Comparison of ENCODE assay signal across 18 cellular contexts in genomic region chr6:139970591-139970991, GRCh38.
DNase-seq lines count a peak whose midpoint lies in the region; ATAC-seq and TF ChIP-seq lines count a peak whose summit lies in the region.
"Had no signal": no experiment of that assay in that cellular context is flagged by ENCODE, and none has a peak within 500 bp of the region (broad histone marks: within the 10 kb centered on the region; RNA-seq: fewer than 3 reads in every experiment).

No MANE protein-coding gene starts in this region.

- H3K36me3 Mint-ChIP-seq in stimulated activated memory B cell treated with anti-CD40 and anti-IgM and Interleukin-4, amounts not matched to agents 10 μg/mL and 1 μg/mL and 100 μg/mL, for 72 hours: no peaks in the 10 kb centered on the region
- no peaks in the 10 kb centered on the region for H3K36me3 Mint-ChIP-seq in activated T-cell treated with anti-CD3 and anti-CD28 coated beads, Interleukin-2, amount 50 U/mL, for 4 hours (ENCODE audit: insufficient read depth)
- no peaks in the 10 kb centered on the region for H3K36me3 Mint-ChIP-seq in naive thymus-derived CD8-positive, alpha-beta T cell
- H3K36me3 Mint-ChIP-seq: natural killer cell had no signal

- H3K4me1 Mint-ChIP-seq in stimulated activated memory B cell treated with anti-CD40 and anti-IgM and Interleukin-4, amounts not matched to agents 10 μg/mL and 1 μg/mL and 100 μg/mL, for 72 hours: peaks cover 21% of the 10 kb centered on the region
- H3K4me1 Mint-ChIP-seq in activated T-cell treated with anti-CD3 and anti-CD28 coated beads, Interleukin-2, amount 50 U/mL, for 4 hours (ENCODE audit: low read depth): no peaks in the 10 kb centered on the region
- H3K4me1 Mint-ChIP-seq in naive thymus-derived CD8-positive, alpha-beta T cell: no peaks in the 10 kb centered on the region
- H3K4me1 Mint-ChIP-seq: natural killer cell had no signal

- ATAC-seq in SK-N-SH treated with all-trans-retinoic acid at 6 μM for 48 hours: no peak
- peak; percentile 62 for ATAC-seq in stimulated activated memory B cell treated with anti-CD40 and anti-IgM and Interleukin-4, amounts not matched to agents 10 μg/mL and 1 μg/mL and 100 μg/mL, for 72 hours
- no peak for ATAC-seq in activated T-cell treated with anti-CD3 and anti-CD28 coated beads, Interleukin-2, amount 50 U/mL, for 4 hours
- no peak for ATAC-seq in naive thymus-derived CD8-positive, alpha-beta T cell
- ATAC-seq: activated CD4-positive, CD25-positive, alpha-beta regulatory T cell treated with anti-CD3 and anti-CD28 coated beads, Interleukin-2, amount 50 U/mL, for 24 hours; natural killer cell; Right ventricle myocardium inferior; stimulated activated naive CD8-positive, alpha-beta T cell treated with anti-CD3 and anti-CD28 coated beads, Interleukin-15, Interleukin-2, amounts not matched to agents 100 U/mL and 50 U/mL, for 24 hours had no signal

- TF ChIP-seq CTCF in fibroblast of pulmonary artery (IDR thresholded peaks at IDR 0.05; ENCODE audit: low read length, missing control alignments): no peak

- H3K4me3 Mint-ChIP-seq in stimulated activated memory B cell treated with anti-CD40 and anti-IgM and Interleukin-4, amounts not matched to agents 10 μg/mL and 1 μg/mL and 100 μg/mL, for 72 hours: no peak overlapping the region
- H3K4me3 Mint-ChIP-seq in activated T-cell treated with anti-CD3 and anti-CD28 coated beads, Interleukin-2, amount 50 U/mL, for 4 hours: no peak overlapping the region
- H3K4me3 Mint-ChIP-seq in naive thymus-derived CD8-positive, alpha-beta T cell: no peak overlapping the region
- H3K4me3 Mint-ChIP-seq: natural killer cell had no signal

- no peak overlapping the region for H3K27ac Mint-ChIP-seq in stimulated activated memory B cell treated with anti-CD40 and anti-IgM and Interleukin-4, amounts not matched to agents 10 μg/mL and 1 μg/mL and 100 μg/mL, for 72 hours
- no peak overlapping the region for H3K27ac Mint-ChIP-seq in naive thymus-derived CD8-positive, alpha-beta T cell
- H3K27ac Mint-ChIP-seq: activated T-helper 2 cell treated with anti-CD3 and anti-CD28 coated beads, Interferon-gamma antibody, Interleukin-2, Interleukin-4, amounts not matched to agents 10 μg/mL and 5 μg/mL and 100 μg/mL, durations not matched to agents 14 hours and 24 hours and 36 hours; natural killer cell had no signal

- peaks cover 3% of the 10 kb centered on the region for H3K9me3 Mint-ChIP-seq in stimulated activated memory B cell treated with anti-CD40 and anti-IgM and Interleukin-4, amounts not matched to agents 10 μg/mL and 1 μg/mL and 100 μg/mL, for 72 hours
- H3K9me3 Mint-ChIP-seq in activated T-cell treated with anti-CD3 and anti-CD28 coated beads, Interleukin-2, amount 50 U/mL, for 4 hours: no peaks in the 10 kb centered on the region
- H3K9me3 Mint-ChIP-seq in naive thymus-derived CD8-positive, alpha-beta T cell: peaks cover 0 to 2% (median 0%) of the 10 kb centered on the region in 9 donors
- H3K9me3 Mint-ChIP-seq: activated T-helper 2 cell treated with anti-CD3 and anti-CD28 coated beads, Interferon-gamma antibody, Interleukin-2, Interleukin-4, amounts not matched to agents 10 μg/mL and 5 μg/mL and 100 μg/mL, durations not matched to agents 14 hours and 24 hours and 36 hours; natural killer cell had no signal

- POLR2A ChIA-PET in naive thymus-derived CD8-positive, alpha-beta T cell (lab: Charles Lee): interaction anchor here (0.6 kb wide), 1 partner anchor 601 kb away, joined by 3 read pairs; no protein-coding TSS in a partner anchor

- DNase-seq in HT1080 (ENCODE audit: low read depth) (peak; percentile 18), fibroblast of pulmonary artery (ENCODE audit: low read depth) (peak; percentile 61)
- no peak for DNase-seq in activated CD4-positive, alpha-beta T cell treated with anti-CD3 and anti-CD28 coated beads, Interleukin-2, amount 50 U/mL, for 1 hour
- DNase-seq in activated T-cell treated with anti-CD3 and anti-CD28 coated beads, Interleukin-2, amount 50 U/mL, for 4 hours: no peak
- DNase-seq in activated CD8-positive, alpha-beta memory T cell treated with anti-CD3 and anti-CD28 coated beads, Interleukin-2, amount 50 U/mL, for 4 hours: no peak
- DNase-seq in naive thymus-derived CD8-positive, alpha-beta T cell: no peak
- DNase-seq: amygdala; natural killer cell; NCI-H146; stimulated activated naive CD8-positive, alpha-beta T cell treated with anti-CD3 and anti-CD28 coated beads, Interleukin-15, Interleukin-2, amounts not matched to agents 100 U/mL and 50 U/mL, for 24 hours; T-helper 2 cell had no signal

- H3K4me3 ChIP-seq in fibroblast of pulmonary artery (replicated peaks; ENCODE audit: low read depth, low read length): no peak overlapping the region
- H3K4me3 ChIP-seq: BLaER1 treated with 17β-estradiol and CSF1 and Interleukin-3, amounts not matched to agents 10 nM and 100 nM; HAP-1 had no signal

- no peaks in the 10 kb centered on the region for H3K27me3 Mint-ChIP-seq in stimulated activated memory B cell treated with anti-CD40 and anti-IgM and Interleukin-4, amounts not matched to agents 10 μg/mL and 1 μg/mL and 100 μg/mL, for 72 hours
- peaks cover 6% of the 10 kb centered on the region for H3K27me3 Mint-ChIP-seq in activated T-cell treated with anti-CD3 and anti-CD28 coated beads, Interleukin-2, amount 50 U/mL, for 4 hours (ENCODE audit: low read depth)
- H3K27me3 Mint-ChIP-seq in naive thymus-derived CD8-positive, alpha-beta T cell: peaks cover 0 to 11% (median 0%) of the 10 kb centered on the region in 5 donors

TF ChIP-seq in SK-N-SH treated with all-trans-retinoic acid at 6 μM for 48 hours, 23 proteins besides CTCF, POLR2A, EP300 and RAD21:
- TF ChIP-seq CSRNP3 (CRISPR knock-in tag; IDR thresholded peaks at IDR 0.05) (no peak), TOX (CRISPR knock-in tag; IDR thresholded peaks at IDR 0.05; ENCODE audit: borderline replicate concordance) (no peak), ZFP3 (CRISPR knock-in tag; IDR thresholded peaks at IDR 0.05) (no peak), GLIS3 (CRISPR knock-in tag; IDR thresholded peaks at IDR 0.05) (no peak), ISL1 (CRISPR knock-in tag; IDR thresholded peaks at IDR 0.05) (no peak), TCF4 (CRISPR knock-in tag; IDR thresholded peaks at IDR 0.05; ENCODE audit: borderline replicate concordance) (no peak), ZNF70 (CRISPR knock-in tag; IDR thresholded peaks at IDR 0.05) (0 out of 2 replicates have a peak, but pooled peaks have one; percentile 30), ZFP30 (CRISPR knock-in tag; IDR thresholded peaks at IDR 0.05) (no peak)
TF ChIP-seq in SK-N-SH treated with all-trans-retinoic acid at 6 μM for 48 hours: peak in this region for 1.

Comparison
In these comparisons a context has a peak if more than half of its experiments do, and no peak if none do; other contexts are left out.
1. DNase-seq: peak in HT1080 (single experiment) and fibroblast of pulmonary artery (single experiment); none in activated CD4-positive, alpha-beta T cell treated with anti-CD3 and anti-CD28 coated beads, Interleukin-2, amount 50 U/mL, for 1 hour (single experiment), activated T-cell treated with anti-CD3 and anti-CD28 coated beads, Interleukin-2, amount 50 U/mL, for 4 hours (single experiment), activated CD8-positive, alpha-beta memory T cell treated with anti-CD3 and anti-CD28 coated beads, Interleukin-2, amount 50 U/mL, for 4 hours (single experiment) and naive thymus-derived CD8-positive, alpha-beta T cell (0 of 10).